8 cellular contexts compared by ENCODE assay signal in the genomic region with DNA sequence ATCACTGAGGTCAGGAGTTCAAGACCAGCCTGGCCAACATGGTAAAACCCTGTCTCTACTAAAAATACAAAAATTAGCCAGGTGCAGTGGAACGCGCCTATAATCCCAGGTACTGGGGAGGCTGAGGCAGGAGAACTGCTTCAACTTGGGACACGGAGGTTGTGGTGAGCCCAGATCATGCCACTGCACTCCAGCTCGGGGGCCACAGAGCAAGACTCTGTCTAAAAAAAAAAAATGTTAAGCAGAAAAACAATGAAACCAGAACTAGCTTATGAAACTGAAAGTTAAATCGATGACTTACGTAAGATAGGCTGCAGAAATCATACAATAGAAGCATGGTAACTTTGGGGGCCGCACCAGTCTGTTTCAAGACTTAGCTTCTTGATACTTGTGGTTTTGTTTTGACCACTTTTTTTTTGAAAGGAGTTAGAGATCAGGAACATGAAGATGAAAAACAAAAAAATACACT. TPM values are rescaled to one million over a fixed set of nuclear protein-coding genes. Genes with fewer than 3 reads are reported as not detected.
DNase-seq lines count a peak whose midpoint lies in the region; ATAC-seq and TF ChIP-seq lines count a peak whose summit lies in the region.

No MANE protein-coding gene starts in this region.

- intact Hi-C loops in OCI-LY7 (cut with micrococcal nuclease; ENCODE audit: unreplicated experiment) = no loop called here

- DNase-seq in OCI-LY7 (ENCODE audit: low spot score) (peak; percentile 65), GM03348 (ENCODE audit: low spot score) (no peak), DMS53 treated with DMSO at 0.1 percent for 48 hours (lab: John Stamatoyannopoulos, UW; ENCODE audit: unreplicated experiment) (no peak), chondrocyte (ENCODE audit: low spot score) (no peak)
- DNase-seq in activated naive CD8-positive, alpha-beta T cell treated with anti-CD3 and anti-CD28 coated beads, Interleukin-2, amount 10 ng/mL, durations not matched to agents 7 days and 5 days = peak; percentile 64
- peak; percentile 20 to 49 (median 38) for DNase-seq in stimulated activated CD4-positive, alpha-beta T cell treated with anti-CD3 and anti-CD28 coated beads, TNF-alpha, amount 100 ng/mL, for 24 hours (ENCODE audit: low read depth in 3 of 3)

- no peaks in the 10 kb centered on the region for H3K9me3 ChIP-seq in OCI-LY7 (ENCODE audit: low read length)

- H3K4me1 Mint-ChIP-seq in activated naive CD8-positive, alpha-beta T cell treated with anti-CD3 and anti-CD28 coated beads, Interleukin-2, amount 10 ng/mL, durations not matched to agents 7 days and 5 days = peaks cover 59% of the 10 kb centered on the region
- H3K4me1 Mint-ChIP-seq in chondrocyte (ENCODE audit: low read depth) = no peaks in the 10 kb centered on the region

- H3K4me1 ChIP-seq in OCI-LY7 (ENCODE audit: insufficient read depth, low read length, poor library complexity, severe bottlenecking) = peaks cover 15% of the 10 kb centered on the region

- peak overlapping the region; percentile 47 for H3K4me3 ChIP-seq in OCI-LY7 (ENCODE audit: low read depth, low read length, poor library complexity, severe bottlenecking)

- H3K4me3 Mint-ChIP-seq in activated naive CD8-positive, alpha-beta T cell treated with anti-CD3 and anti-CD28 coated beads, Interleukin-2, amount 10 ng/mL, durations not matched to agents 7 days and 5 days = peak overlapping the region; percentile 88
- no peak overlapping the region for H3K4me3 Mint-ChIP-seq in chondrocyte (ENCODE audit: unreplicated experiment)

- CTCF ChIA-PET in OCI-LY7 (lab: Charles Lee; ENCODE audit: unreplicated experiment) = interaction anchor here (1.1 kb wide), 1 partner anchor 43 kb away, joined by 4 read pairs; no protein-coding TSS in a partner anchor

- peak overlapping the region; percentile 64 for H3K4me2 ChIP-seq in OCI-LY7 (ENCODE audit: low read length)

- peak overlapping the region; percentile 98 for H3K27ac Mint-ChIP-seq in activated naive CD8-positive, alpha-beta T cell treated with anti-CD3 and anti-CD28 coated beads, Interleukin-2, amount 10 ng/mL, durations not matched to agents 7 days and 5 days
- H3K27ac Mint-ChIP-seq in chondrocyte (ENCODE audit: unreplicated experiment) = no peak overlapping the region

- H3K9me2 ChIP-seq in OCI-LY7 (ENCODE audit: insufficient read depth, low read length) = no peaks in the 10 kb centered on the region

- POLR2A ChIA-PET in OCI-LY7 (lab: Charles Lee) = interaction anchor here (0.6 to 2.1 kb wide), 14 partner anchors 7 to 204 kb away, joined by 3 to 9 read pairs (median 3); no protein-coding TSS in a partner anchor
- POLR2A ChIA-PET in activated naive CD8-positive, alpha-beta T cell treated with anti-CD3 and anti-CD28 coated beads, Interleukin-2, amount 10 ng/mL, durations not matched to agents 7 days and 5 days (lab: Charles Lee) = interaction anchor here (0.6 to 2.7 kb wide), 12 partner anchors 8 to 186 kb away, joined by 3 to 20 read pairs (median 3); no protein-coding TSS in a partner anchor

- peak overlapping the region; percentile 95 for H2AFZ ChIP-seq in OCI-LY7 (ENCODE audit: low read length)

- no peaks in the 10 kb centered on the region for H3K36me3 Mint-ChIP-seq in activated naive CD8-positive, alpha-beta T cell treated with anti-CD3 and anti-CD28 coated beads, Interleukin-2, amount 10 ng/mL, durations not matched to agents 7 days and 5 days
- H3K36me3 Mint-ChIP-seq in chondrocyte (ENCODE audit: low read depth) = no peaks in the 10 kb centered on the region

- no peaks in the 10 kb centered on the region for H3K27me3 Mint-ChIP-seq in activated naive CD8-positive, alpha-beta T cell treated with anti-CD3 and anti-CD28 coated beads, Interleukin-2, amount 10 ng/mL, durations not matched to agents 7 days and 5 days
- H3K27me3 Mint-ChIP-seq in chondrocyte (ENCODE audit: low read depth) = no peaks in the 10 kb centered on the region

- H4K20me1 ChIP-seq in OCI-LY7 (ENCODE audit: insufficient read depth, low read length) = no peaks in the 10 kb centered on the region

- H3K79me2 ChIP-seq in OCI-LY7 (ENCODE audit: insufficient read depth, low read depth, low read length) = no peaks in the 10 kb centered on the region

- BruUV-seq in OCI-LY7 (replicated peaks; lab: Mats Ljungman, UMichigan) = no TSS peak

- peak overlapping the region; percentile 10 for H3K27ac ChIP-seq in OCI-LY7 (ENCODE audit: low read depth, low read length, poor library complexity, severe bottlenecking)

- peaks cover 1% of the 10 kb centered on the region for H3K9me3 Mint-ChIP-seq in activated naive CD8-positive, alpha-beta T cell treated with anti-CD3 and anti-CD28 coated beads, Interleukin-2, amount 10 ng/mL, durations not matched to agents 7 days and 5 days
- no peaks in the 10 kb centered on the region for H3K9me3 Mint-ChIP-seq in chondrocyte (ENCODE audit: low read depth)

- no peak for TF ChIP-seq CTCF in OCI-LY7 (conservative IDR thresholded peaks at IDR 0.05; ENCODE audit: low read length)
- TF ChIP-seq CTCF in chondrocyte (IDR thresholded peaks at IDR 0.05) = no peak

- no peaks in the 10 kb centered on the region for H3K36me3 ChIP-seq in OCI-LY7 (ENCODE audit: insufficient read depth, low read length)

- peak; percentile 96 for ATAC-seq in GM18517 (IDR thresholded peaks at IDR 0.05; ENCODE audit: unreplicated experiment)
- peak; percentile 96 for ATAC-seq in HG02798 (IDR thresholded peaks at IDR 0.05; ENCODE audit: poor library complexity, unreplicated experiment)
- ATAC-seq in activated naive CD8-positive, alpha-beta T cell treated with anti-CD3 and anti-CD28 coated beads, Interleukin-2, amount 10 ng/mL, durations not matched to agents 7 days and 5 days (ENCODE audit: low read depth) = peak; percentile 81

RNA-seq across cellular contexts. Expression of a gene that starts 6.2 kb away (rescaled TPM):
- total RNA-seq in OCI-LY7 (2014; rRNA removed; shearing (Covaris generic)) = 0.26 and 1.9 TPM in 2 replicates
- 0.96 and 1.9 TPM in 2 replicates for total RNA-seq in OCI-LY7 (2022)
- 10 to 100 TPM; 24.3 to 25.8 TPM for total RNA-seq in activated naive CD8-positive, alpha-beta T cell treated with anti-CD3 and anti-CD28 coated beads, Interleukin-2, amount 10 ng/mL, durations not matched to agents 7 days and 5 days
- 11.6 to 15.3 TPM (median 12.8 TPM) in 3 replicates for total RNA-seq in chondrocyte

Comparison
In these comparisons a context has a peak if more than half of its experiments do, and no peak if none do; other contexts are left out.
1. DNase-seq: peak in OCI-LY7 (single experiment), activated naive CD8-positive, alpha-beta T cell treated with anti-CD3 and anti-CD28 coated beads, Interleukin-2, amount 10 ng/mL, durations not matched to agents 7 days and 5 days (single experiment) and stimulated activated CD4-positive, alpha-beta T cell treated with anti-CD3 and anti-CD28 coated beads, TNF-alpha, amount 100 ng/mL, for 24 hours (3 of 3); none in GM03348 (single experiment), DMS53 treated with DMSO at 0.1 percent for 48 hours (single experiment) and chondrocyte (single experiment).
2. Peak in every context shown above with its lines, with median percentiles within 50 percentile points of each other: ATAC-seq.